8 cellular contexts compared by ENCODE assay signal in genomic region chr13:46179576-46180368, GRCh38. TPM values are rescaled to one million over a fixed set of nuclear protein-coding genes. Genes with fewer than 3 reads are reported as not detected.
DNase-seq lines count a peak whose midpoint lies in the region; ATAC-seq and TF ChIP-seq lines count a peak whose summit lies in the region.

No MANE protein-coding gene starts in this region.

- H3K27me3 ChIP-seq in KMS-11 (ENCODE audit: insufficient read depth, low read depth) (no peaks in the 10 kb centered on the region), right cardiac atrium (ENCODE audit: control insufficient read depth, insufficient read depth) (no peaks in the 10 kb centered on the region)

- H3K4me2 ChIP-seq in KMS-11 = peak overlapping the region; percentile 52

- no peak overlapping the region for H3K9ac ChIP-seq in KMS-11

- H3K36me3 ChIP-seq in KMS-11 (ENCODE audit: insufficient read depth) = no peaks in the 10 kb centered on the region

- H3K9me3 ChIP-seq in right cardiac atrium (ENCODE audit: control insufficient read depth, low read length) = no peaks in the 10 kb centered on the region

- intact Hi-C loops in activated CD8-positive, alpha-beta T cell treated with anti-CD3 and anti-CD28 coated beads for 36 hours (cut with micrococcal nuclease) = loop anchor here (5.0 kb wide), 2 partner anchors 33 to 108 kb away; partner anchors contain the start of gene LRRC63
- intact Hi-C loops in right cardiac atrium (cut with DNase I) = no loop called here

- H3K27ac ChIP-seq in KMS-11 = no peak overlapping the region; the same call in 1 of the 2 replicates
- no peak overlapping the region for H3K27ac ChIP-seq in right cardiac atrium (ENCODE audit: low read length)

- peak; percentile 89 for DNase-seq in activated CD8-positive, alpha-beta T cell treated with anti-CD3 and anti-CD28 coated beads for 36 hours
- DNase-seq in right cardiac atrium (peak; percentile 36 to 81 (median 75)), NCI-H774 (lab: John Stamatoyannopoulos, UW) (no peak), pons (ENCODE audit: low spot score) (no peak)
- DNase-seq in stimulated activated CD8-positive, alpha-beta memory T cell treated with anti-CD3 and anti-CD28 coated beads, Interleukin-2, amount 100 ng/mL, for 1 hour (ENCODE audit: low read depth in 2 of 2) = peak; percentile 51 to 71

- no peaks in the 10 kb centered on the region for H4K20me1 ChIP-seq in KMS-11 (ENCODE audit: insufficient read depth)

- peaks cover 63% of the 10 kb centered on the region for H3K36me3 Mint-ChIP-seq in activated CD8-positive, alpha-beta T cell treated with anti-CD3 and anti-CD28 coated beads for 36 hours (ENCODE audit: low read depth)

- POLR2A ChIA-PET in activated CD8-positive, alpha-beta T cell treated with anti-CD3 and anti-CD28 coated beads for 36 hours (lab: Charles Lee) = interaction anchor here (0.6 to 8.7 kb wide), 7 partner anchors 10 to 397 kb away, joined by 3 to 137 read pairs (median 3); no protein-coding TSS in a partner anchor

- no peaks in the 10 kb centered on the region for H3K79me2 ChIP-seq in KMS-11 (ENCODE audit: insufficient read depth, low read depth)

- no peak overlapping the region for H2AFZ ChIP-seq in KMS-11 (ENCODE audit: low read depth)

- TF ChIP-seq CTCF in KMS-11 (conservative IDR thresholded peaks at IDR 0.05; ENCODE audit: low read depth, low read length) = no peak
- no peak for TF ChIP-seq CTCF in activated CD8-positive, alpha-beta T cell treated with anti-CD3 and anti-CD28 coated beads for 36 hours (IDR thresholded peaks at IDR 0.05)

- CTCF ChIA-PET in activated CD8-positive, alpha-beta T cell treated with anti-CD3 and anti-CD28 coated beads for 36 hours (lab: Charles Lee) = interaction anchor here (1.2 to 3.6 kb wide), 7 partner anchors 9 to 141 kb away, joined by 3 to 20 read pairs (median 5); no protein-coding TSS in a partner anchor

- H3K27me3 Mint-ChIP-seq in activated CD8-positive, alpha-beta T cell treated with anti-CD3 and anti-CD28 coated beads for 36 hours = peaks cover 3% of the 10 kb centered on the region

- no peak for ATAC-seq in activated CD8-positive, alpha-beta T cell treated with anti-CD3 and anti-CD28 coated beads for 36 hours
- ATAC-seq in right cardiac atrium (no peak), HG02870 (IDR thresholded peaks at IDR 0.05; ENCODE audit: unreplicated experiment) (no peak), GM18868 (IDR thresholded peaks at IDR 0.05; ENCODE audit: unreplicated experiment) (no peak)

- H3K4me3 ChIP-seq in KMS-11 (IDR thresholded peaks at IDR 0.05; ENCODE audit: insufficient read depth, low read depth, low read length) = no peak overlapping the region
- peak overlapping the region; percentile 39 for H3K4me3 ChIP-seq in right cardiac atrium (ENCODE audit: low read length)

- no peaks in the 10 kb centered on the region for H3K9me3 Mint-ChIP-seq in activated CD8-positive, alpha-beta T cell treated with anti-CD3 and anti-CD28 coated beads for 36 hours

- WGBS in right cardiac atrium = 39% methylated on average over 6 of the region's 6 CpGs

- H3K4me1 ChIP-seq in KMS-11 (ENCODE audit: low read depth, poor library complexity, severe bottlenecking) (peaks cover 61% of the 10 kb centered on the region), right cardiac atrium (ENCODE audit: control insufficient read depth, insufficient read depth, low read length) (no peaks in the 10 kb centered on the region)

- H3K4me1 Mint-ChIP-seq in activated CD8-positive, alpha-beta T cell treated with anti-CD3 and anti-CD28 coated beads for 36 hours (ENCODE audit: low read depth) = peaks cover 55% of the 10 kb centered on the region

- H3K4me3 Mint-ChIP-seq in activated CD8-positive, alpha-beta T cell treated with anti-CD3 and anti-CD28 coated beads for 36 hours = peak overlapping the region; percentile 99

- H3K27ac Mint-ChIP-seq in activated CD8-positive, alpha-beta T cell treated with anti-CD3 and anti-CD28 coated beads for 36 hours = peak overlapping the region; percentile 99

RNA-seq across cellular contexts. Expression of gene LCP1, which starts 2.2 kb away (rescaled TPM):
- 1,000 to 10,000 TPM; 1,014 to 1,019 TPM for total RNA-seq in activated CD8-positive, alpha-beta T cell treated with anti-CD3 and anti-CD28 coated beads for 36 hours
- 10 to 100 TPM; 15.9 to 33.0 (median 24.4) TPM for total RNA-seq in right cardiac atrium
- 3.2 TPM for polyA plus RNA-seq in right cardiac atrium

RNA-seq across cellular contexts. Expression of gene LRRC63, which starts 32.0 kb away (rescaled TPM):
- total RNA-seq in activated CD8-positive, alpha-beta T cell treated with anti-CD3 and anti-CD28 coated beads for 36 hours = under 1 TPM; 0.47 to 0.59 TPM
- not detected for total RNA-seq in right cardiac atrium
- not detected for polyA plus RNA-seq in right cardiac atrium

Comparison
In these comparisons a context has a peak if more than half of its experiments do, and no peak if none do; other contexts are left out.
1. DNase-seq: peak in activated CD8-positive, alpha-beta T cell treated with anti-CD3 and anti-CD28 coated beads for 36 hours (single experiment), right cardiac atrium (3 of 3) and stimulated activated CD8-positive, alpha-beta memory T cell treated with anti-CD3 and anti-CD28 coated beads, Interleukin-2, amount 100 ng/mL, for 1 hour (2 of 2); none in NCI-H774 (single experiment) and pons (single experiment).
2. RNA of gene LCP1, which starts 2.2 kb away (total RNA-seq): 1,014 to 1,019 TPM in activated CD8-positive, alpha-beta T cell treated with anti-CD3 and anti-CD28 coated beads for 36 hours; 15.9 to 33.0 TPM in right cardiac atrium; every median in the first group is over 10 times any median in the second.